In genomic region chr17:78800132-78800931, GRCh38 we compare ENCODE assay signal across 22 cellular contexts. TPM values are rescaled to one million over a fixed set of nuclear protein-coding genes. Genes with fewer than 3 reads are reported as not detected.
DNase-seq lines count a peak whose midpoint lies in the region; ATAC-seq, FAIRE-seq and TF ChIP-seq lines count a peak whose summit lies in the region.
"Had no signal": no experiment of that assay in that cellular context is flagged by ENCODE, and none has a peak within 500 bp of the region (broad histone marks: within the 10 kb centered on the region; RNA-seq: fewer than 3 reads in every experiment).

No MANE protein-coding gene starts in this region.

- no peaks in the 10 kb centered on the region for H3K9me3 ChIP-seq in K562 (replicated peaks; ENCODE audit: control insufficient read depth, insufficient read depth, low read depth, low read length)
- H3K9me3 ChIP-seq: adrenal gland had no signal

- no peak for TF ChIP-seq EP300 in K562 (IDR thresholded peaks at IDR 0.05; ENCODE audit: low read length)

- in situ Hi-C loops in GM13976 (cut with MboI; ENCODE audit: low sequenced_read_pairs, unreplicated experiment) (loop anchor here (10.0 kb wide), 1 partner anchor 296 kb away; no protein-coding TSS in a partner anchor), K562 (cut with MboI) (no loop called here)

- H3K36me3 ChIP-seq in K562 (ENCODE audit: control insufficient read depth, insufficient read depth, low read length): peaks cover 91% of the 10 kb centered on the region

- no peak overlapping the region for H3K4me3 ChIP-seq in K562
- H3K4me3 ChIP-seq: adrenal gland, hepatocyte, smooth muscle cell had no signal

- TF ChIP-seq CTCF in GM13976 (IDR thresholded peaks at IDR 0.05; ENCODE audit: borderline replicate concordance, control extremely low read depth, extremely low read depth, insufficient read depth, missing control alignments) (no peak), K562 (IDR thresholded peaks at IDR 0.05 in 2 of 3, conservative IDR thresholded peaks at IDR 0.05 in 1 of 3; ENCODE audit: insufficient read depth in 2 of 3, low read depth in 1 of 3, low read length in 3 of 3) (no peak)

- peaks cover 6% of the 10 kb centered on the region; the same call in 1 of the 2 replicates for H4K20me1 ChIP-seq in K562 (replicated peaks; ENCODE audit: control insufficient read depth, insufficient read depth, low read length)

- peak overlapping the region; percentile 66 for H3K27ac Mint-ChIP-seq in activated CD4-positive, alpha-beta T cell treated with anti-CD3 and anti-CD28 coated beads, Interleukin-2, amount 10 ng/mL, durations not matched to agents 24 days and 14 days
- peak overlapping the region in 1 of 2 donors; percentile 37 for H3K27ac Mint-ChIP-seq in natural killer cell treated with Interleukin-12 subunit alpha and Interleukin-12 subunit beta and Interleukin-15 and Interleukin-18, amount 100 ng/mL, for 72 hours
- H3K27ac Mint-ChIP-seq: type B pancreatic cell had no signal

- H3K36me3 Mint-ChIP-seq in activated CD4-positive, alpha-beta T cell treated with anti-CD3 and anti-CD28 coated beads, Interleukin-2, amount 10 ng/mL, durations not matched to agents 24 days and 14 days (ENCODE audit: low read depth): peaks cover 74% of the 10 kb centered on the region
- H3K36me3 Mint-ChIP-seq in natural killer cell treated with Interleukin-12 subunit alpha and Interleukin-12 subunit beta and Interleukin-15 and Interleukin-18, amount 100 ng/mL, for 72 hours: peaks cover 16% of the 10 kb centered on the region

- no peak overlapping the region for H3K4me2 ChIP-seq in K562 (ENCODE audit: insufficient read depth, low read length)
- H3K4me2 ChIP-seq: hepatocyte, KMS-11, smooth muscle cell had no signal

- peaks cover 47% of the 10 kb centered on the region for H3K4me1 Mint-ChIP-seq in activated CD4-positive, alpha-beta T cell treated with anti-CD3 and anti-CD28 coated beads, Interleukin-2, amount 10 ng/mL, durations not matched to agents 24 days and 14 days
- H3K4me1 Mint-ChIP-seq in natural killer cell treated with Interleukin-12 subunit alpha and Interleukin-12 subunit beta and Interleukin-15 and Interleukin-18, amount 100 ng/mL, for 72 hours (ENCODE audit: low read depth in 2 of 2): peaks cover 29 to 37% of the 10 kb centered on the region in 2 donors

- H3K27me3 Mint-ChIP-seq in activated CD4-positive, alpha-beta T cell treated with anti-CD3 and anti-CD28 coated beads, Interleukin-2, amount 10 ng/mL, durations not matched to agents 24 days and 14 days: no peaks in the 10 kb centered on the region
- H3K27me3 Mint-ChIP-seq in natural killer cell treated with Interleukin-12 subunit alpha and Interleukin-12 subunit beta and Interleukin-15 and Interleukin-18, amount 100 ng/mL, for 72 hours: no peaks in the 10 kb centered on the region
- H3K27me3 Mint-ChIP-seq: type B pancreatic cell had no signal

- no peaks in the 10 kb centered on the region for H3K9me3 Mint-ChIP-seq in activated CD4-positive, alpha-beta T cell treated with anti-CD3 and anti-CD28 coated beads, Interleukin-2, amount 10 ng/mL, durations not matched to agents 24 days and 14 days
- H3K9me3 Mint-ChIP-seq in natural killer cell treated with Interleukin-12 subunit alpha and Interleukin-12 subunit beta and Interleukin-15 and Interleukin-18, amount 100 ng/mL, for 72 hours: no peaks in the 10 kb centered on the region
- H3K9me3 Mint-ChIP-seq: type B pancreatic cell had no signal

- POLR2A ChIA-PET in K562 (lab: Yijun Ruan, JAX): interaction anchor here (0.5 to 2.4 kb wide), 7 partner anchors 9 to 1282 kb away, joined by 3 to 12 read pairs (median 4); no protein-coding TSS in a partner anchor

- intact Hi-C loops in activated CD4-positive, alpha-beta T cell treated with anti-CD3 and anti-CD28 coated beads, Interleukin-2, amount 10 ng/mL, durations not matched to agents 24 days and 14 days (cut with micrococcal nuclease): no loop called here
- intact Hi-C loops in K562 (cut with micrococcal nuclease): no loop called here

- no TSS peak for BruUV-seq in K562 (replicated peaks; lab: Mats Ljungman, UMichigan)

- FAIRE-seq in K562 (lab: Jason Lieb, UNC): no peak
- FAIRE-seq: A204.1, endometrium had no signal

- DNase-seq in activated CD4-positive, alpha-beta T cell treated with anti-CD3 and anti-CD28 coated beads, Interleukin-2, amount 10 ng/mL, durations not matched to agents 24 days and 14 days: no peak
- DNase-seq in activated CD4-positive, alpha-beta T cell treated with anti-CD3 and anti-CD28 coated beads, Interleukin-2, amount 50 U/mL, for 4 hours: no peak
- DNase-seq in GM13976 (ENCODE audit: low spot score): peak; percentile 27
- no peak for DNase-seq in K562 (ENCODE audit: extremely low read depth in 1 of 4, low spot score in 3 of 4)
- DNase-seq in natural killer cell treated with Interleukin-12 subunit alpha and Interleukin-12 subunit beta and Interleukin-15 and Interleukin-18, amount 100 ng/mL, for 72 hours (ENCODE audit: low spot score): peak; percentile 45
- DNase-seq in SKM-1 treated with dmso at 0.1 percent for 144 hours (lab: John Stamatoyannopoulos, UW; ENCODE audit: unreplicated experiment): no peak
- no peak for DNase-seq in SK-N-DZ (ENCODE audit: low spot score)
- DNase-seq: activated CD8-positive, alpha-beta memory T cell treated with anti-CD3 and anti-CD28 coated beads, Interleukin-2, amount 50 U/mL, for 4 hours; adrenal gland; DND-41; NCI-H1048; WERI-Rb-1 had no signal

- TF ChIP-seq RAD21 in K562 (CRISPR knock-in tag; conservative IDR thresholded peaks at IDR 0.05 in 1 of 2, IDR thresholded peaks at IDR 0.05 in 1 of 2): no peak

- H3K9ac ChIP-seq in K562 (ENCODE audit: insufficient read depth in 1 of 2, low read depth in 2 of 2, low read length in 2 of 2): no peak overlapping the region
- H3K9ac ChIP-seq: KMS-11, parathyroid adenoma had no signal

- no peak for ATAC-seq in K562
- ATAC-seq in natural killer cell treated with Interleukin-12 subunit alpha and Interleukin-12 subunit beta and Interleukin-15 and Interleukin-18, amount 100 ng/mL, for 72 hours: no peak
- ATAC-seq in HG02870 (IDR thresholded peaks at IDR 0.05; ENCODE audit: unreplicated experiment): no peak

- WGBS in K562 (ENCODE audit: insufficient coverage, low coverage, missing lambda C conversion rate): 89% methylated on average over 13 of the region's 18 CpGs

- H3K27me3 ChIP-seq in K562 (ENCODE audit: control insufficient read depth in 2 of 2, insufficient read depth in 2 of 2, low read length in 2 of 2): no peaks in the 10 kb centered on the region
- H3K27me3 ChIP-seq: adrenal gland, hepatocyte had no signal

- no peak overlapping the region for H2AFZ ChIP-seq in K562 (ENCODE audit: low read depth, low read length)
- H2AFZ ChIP-seq: hepatocyte, parathyroid adenoma had no signal

- H3K9me1 ChIP-seq in K562 (ENCODE audit: control insufficient read depth, insufficient read depth, low read length): no peaks in the 10 kb centered on the region

- CTCF ChIA-PET in K562 (lab: Yijun Ruan, JAX; ENCODE audit: low intra/inter-chr PET ratio): interaction anchor here (0.7 kb wide), 1 partner anchor 23 kb away, joined by 4 read pairs; no protein-coding TSS in a partner anchor

- no peak for TF ChIP-seq POLR2A in K562 (conservative IDR thresholded peaks at IDR 0.05)

- no peaks in the 10 kb centered on the region for H3K79me2 ChIP-seq in K562 (ENCODE audit: control insufficient read depth, insufficient read depth, low read length)
- H3K79me2 ChIP-seq: hepatocyte, parathyroid adenoma had no signal

- no peak overlapping the region for H3K4me3 Mint-ChIP-seq in activated CD4-positive, alpha-beta T cell treated with anti-CD3 and anti-CD28 coated beads, Interleukin-2, amount 10 ng/mL, durations not matched to agents 24 days and 14 days
- no peak overlapping the region for H3K4me3 Mint-ChIP-seq in natural killer cell treated with Interleukin-12 subunit alpha and Interleukin-12 subunit beta and Interleukin-15 and Interleukin-18, amount 100 ng/mL, for 72 hours
- H3K4me3 Mint-ChIP-seq: type B pancreatic cell had no signal

- H3K27ac ChIP-seq in K562 (ENCODE audit: extremely low read depth, low read depth, low read length): no peak overlapping the region
- H3K27ac ChIP-seq: adrenal gland, C4-2B, hepatocyte, HL-60, KMS-11, parathyroid adenoma had no signal

- H3K4me1 ChIP-seq in K562 (replicated peaks in 1 of 2; ENCODE audit: control insufficient read depth in 2 of 2, insufficient read depth in 2 of 2, low read length in 2 of 2): no peaks in the 10 kb centered on the region; a peak in 2 of 5 replicates
- H3K4me1 ChIP-seq: adrenal gland, parathyroid adenoma had no signal

RNA-seq across cellular contexts. Expression of gene CYTH1, which starts 18.3 kb away (rescaled TPM):
- total RNA-seq in activated CD4-positive, alpha-beta T cell treated with anti-CD3 and anti-CD28 coated beads, Interleukin-2, amount 10 ng/mL, durations not matched to agents 24 days and 14 days: 126 and 131 TPM in 2 replicates
- total RNA-seq in K562 (2011; cell fraction: chromatin; rRNA removed; ENCODE audit: low replicate concordance): 59.2 and 70.8 TPM in 2 replicates
- total RNA-seq in K562 (2011; cell fraction: nucleolus; rRNA removed): 27.7 and 37.1 TPM in 2 replicates
- 34.9 and 43.7 TPM in 2 replicates for total RNA-seq in K562 (2011; cell fraction: nucleoplasm; rRNA removed)
- total RNA-seq in K562 (2014; rRNA removed): 15.0 and 15.1 TPM in 2 replicates
- 16.8 and 18.3 TPM in 2 replicates for total RNA-seq in K562 (2014; rRNA removed; fragmentation: Illumina TruSeq; extraction: Trizol)
- total RNA-seq in K562 (2015; rRNA removed; fragmentation: Illumina TruSeq; extraction: Trizol): 19.6 and 21.2 TPM in 2 replicates
- 24.4 and 27.7 TPM in 2 replicates for total RNA-seq in K562 (2021)
- polyA plus RNA-seq in K562 (2011; rRNA removed): 16.1 and 16.5 TPM in 2 replicates
- polyA plus RNA-seq in K562 (2011; cell fraction: cytosol; rRNA removed): 14.2 and 14.9 TPM in 2 replicates
- polyA plus RNA-seq in K562 (2011; cell fraction: nucleus; rRNA removed): 71.2 and 83.3 TPM in 2 replicates
- polyA plus RNA-seq in K562 (2012): 17.4 and 27.1 TPM in 2 replicates
- polyA plus RNA-seq in K562 (2014; fragmentation: Illumina TruSeq; extraction: Trizol): 20.5 and 24.1 TPM in 2 replicates
- under 1 TPM; 0.52 to 0.70 TPM for polyA plus RNA-seq in K562 (2014; fragmentation: Nextera tagmentation; extraction: Ambion mirVana)
- 25.1 and 25.4 TPM in 2 replicates for polyA plus RNA-seq in K562 (2014; rRNA removed)
- polyA minus RNA-seq in K562 (2011; rRNA and poly(A)+ RNA removed): 12.2 and 12.3 TPM in 2 replicates
- polyA minus RNA-seq in K562 (2011; cell fraction: cytosol; rRNA and poly(A)+ RNA removed): 6.5 and 8.0 TPM in 2 replicates
- 12.8 and 20.0 TPM in 2 replicates for polyA minus RNA-seq in K562 (2011; cell fraction: nucleus; rRNA and poly(A)+ RNA removed)
- total RNA-seq in natural killer cell treated with Interleukin-12 subunit alpha and Interleukin-12 subunit beta and Interleukin-15 and Interleukin-18, amount 100 ng/mL, for 72 hours: 100 to 1,000 TPM; 111 to 149 TPM
- 36.9 and 43.2 TPM in 2 replicates for polyA plus RNA-seq in SK-N-DZ (2014; cell fraction: cytosol; rRNA removed)
- 62.1 and 102 TPM in 2 replicates for polyA plus RNA-seq in SK-N-DZ (2014; cell fraction: nucleus; rRNA removed)

RNA-seq across cellular contexts. Expression of gene USP36, which starts 40.3 kb away (rescaled TPM):
- 128 TPM in 2 replicates for total RNA-seq in activated CD4-positive, alpha-beta T cell treated with anti-CD3 and anti-CD28 coated beads, Interleukin-2, amount 10 ng/mL, durations not matched to agents 24 days and 14 days
- 148 and 235 TPM in 2 replicates for total RNA-seq in K562 (2011; cell fraction: chromatin; rRNA removed; ENCODE audit: low replicate concordance)
- total RNA-seq in K562 (2011; cell fraction: nucleolus; rRNA removed): 81.9 and 95.5 TPM in 2 replicates
- 95.0 and 103 TPM in 2 replicates for total RNA-seq in K562 (2011; cell fraction: nucleoplasm; rRNA removed)
- total RNA-seq in K562 (2014; rRNA removed): 15.1 and 18.3 TPM in 2 replicates
- 23.7 and 29.8 TPM in 2 replicates for total RNA-seq in K562 (2014; rRNA removed; fragmentation: Illumina TruSeq; extraction: Trizol)
- 18.5 and 20.8 TPM in 2 replicates for total RNA-seq in K562 (2015; rRNA removed; fragmentation: Illumina TruSeq; extraction: Trizol)
- 66.8 and 72.8 TPM in 2 replicates for total RNA-seq in K562 (2021)
- polyA plus RNA-seq in K562 (2011; rRNA removed): 22.5 and 34.0 TPM in 2 replicates
- 21.9 and 24.7 TPM in 2 replicates for polyA plus RNA-seq in K562 (2011; cell fraction: cytosol; rRNA removed)
- polyA plus RNA-seq in K562 (2011; cell fraction: nucleus; rRNA removed): 99.8 and 123 TPM in 2 replicates
- 45.4 and 46.5 TPM in 2 replicates for polyA plus RNA-seq in K562 (2012)
- polyA plus RNA-seq in K562 (2014; fragmentation: Illumina TruSeq; extraction: Trizol): 45.9 and 47.4 TPM in 2 replicates
- polyA plus RNA-seq in K562 (2014; fragmentation: Nextera tagmentation; extraction: Ambion mirVana): 1 to 10 TPM; 6.4 to 8.5 TPM
- polyA plus RNA-seq in K562 (2014; rRNA removed): 31.7 and 33.9 TPM in 2 replicates
- polyA minus RNA-seq in K562 (2011; rRNA and poly(A)+ RNA removed): 34.2 and 37.2 TPM in 2 replicates
- polyA minus RNA-seq in K562 (2011; cell fraction: cytosol; rRNA and poly(A)+ RNA removed): 21.8 and 26.1 TPM in 2 replicates
- polyA minus RNA-seq in K562 (2011; cell fraction: nucleus; rRNA and poly(A)+ RNA removed): 26.8 and 40.4 TPM in 2 replicates
- total RNA-seq in natural killer cell treated with Interleukin-12 subunit alpha and Interleukin-12 subunit beta and Interleukin-15 and Interleukin-18, amount 100 ng/mL, for 72 hours: 100 to 1,000 TPM in 1 of 2 donors, 10 to 100 TPM in 1; 75.2 to 154 TPM
- polyA plus RNA-seq in SK-N-DZ (2014; cell fraction: cytosol; rRNA removed): 29.6 and 34.0 TPM in 2 replicates
- 62.2 and 84.2 TPM in 2 replicates for polyA plus RNA-seq in SK-N-DZ (2014; cell fraction: nucleus; rRNA removed)

Comparison
In these comparisons a context has a peak if more than half of its experiments do, and no peak if none do; other contexts are left out.
1. DNase-seq: peak in GM13976 (single experiment) and natural killer cell treated with Interleukin-12 subunit alpha and Interleukin-12 subunit beta and Interleukin-15 and Interleukin-18, amount 100 ng/mL, for 72 hours (single experiment); none in activated CD4-positive, alpha-beta T cell treated with anti-CD3 and anti-CD28 coated beads, Interleukin-2, amount 10 ng/mL, durations not matched to agents 24 days and 14 days (single experiment), activated CD4-positive, alpha-beta T cell treated with anti-CD3 and anti-CD28 coated beads, Interleukin-2, amount 50 U/mL, for 4 hours (0 of 2), K562 (0 of 4), SKM-1 treated with dmso at 0.1 percent for 144 hours (single experiment) and SK-N-DZ (single experiment).